In genomic region chr17:14297161-14297851, GRCh38 we compare ENCODE assay signal across 8 cellular contexts. TPM values are rescaled to one million over a fixed set of nuclear protein-coding genes. Genes with fewer than 3 reads are reported as not detected.
DNase-seq lines count a peak whose midpoint lies in the region; ATAC-seq, FAIRE-seq and TF ChIP-seq lines count a peak whose summit lies in the region.

No MANE protein-coding gene starts in this region.

- no peak overlapping the region for H3K9ac ChIP-seq in PC-3 (ENCODE audit: low read length)

- peak overlapping the region; percentile 64 for H3K4me3 ChIP-seq in PC-3 (ENCODE audit: low read length)
- peak overlapping the region; percentile 27 for H3K4me3 ChIP-seq in bronchial epithelial cell (ENCODE audit: low read depth, low read length)
- H3K4me3 ChIP-seq in lower lobe of right lung: peak overlapping the region; percentile 44
- peak overlapping the region in 3 of 4 donors; percentile 26 to 48 (median 44) for H3K4me3 ChIP-seq in upper lobe of left lung

- DNase-seq in EL (peak; percentile 81), PC-3 (peak; percentile 34), bronchial epithelial cell (ENCODE audit: low read depth) (no peak), lower lobe of right lung (peak; percentile 54), upper lobe of left lung (peak; percentile 33 to 89), NCI-H345 treated with DMSO at 0.1 percent for 48 hours (lab: John Stamatoyannopoulos, UW; ENCODE audit: unreplicated experiment) (no peak), midbrain (lab: John Stamatoyannopoulos, UW) (no peak)

- no peaks in the 10 kb centered on the region for H3K79me2 ChIP-seq in PC-3 (ENCODE audit: low read length)

- peak; percentile 46; the same call in 1 of the 2 replicates for TF ChIP-seq CTCF in PC-3 (conservative IDR thresholded peaks at IDR 0.05; ENCODE audit: low read depth, low read length)
- TF ChIP-seq CTCF in bronchial epithelial cell (IDR thresholded peaks at IDR 0.05; ENCODE audit: insufficient read depth, low read length, severe bottlenecking): peak; percentile 39
- peak; percentile 37 for TF ChIP-seq CTCF in lower lobe of right lung (IDR thresholded peaks at IDR 0.05)
- peak in 4 of 6 experiments; percentile 16 to 50 (median 36) for TF ChIP-seq CTCF in upper lobe of left lung (IDR thresholded peaks at IDR 0.05)

- no peak for TF ChIP-seq EP300 in upper lobe of left lung (IDR thresholded peaks at IDR 0.05)

- no peaks in the 10 kb centered on the region for H3K9me3 ChIP-seq in PC-3 (ENCODE audit: low read length)
- H3K9me3 ChIP-seq in lower lobe of right lung: no peaks in the 10 kb centered on the region
- no peaks in the 10 kb centered on the region for H3K9me3 ChIP-seq in upper lobe of left lung

- peak overlapping the region; percentile 70 for H2AFZ ChIP-seq in PC-3 (ENCODE audit: low read length)

- BruUV-seq in PC-3 (replicated peaks; lab: Mats Ljungman, UMichigan): no TSS peak

- no peak for TF ChIP-seq POLR2A in upper lobe of left lung (IDR thresholded peaks at IDR 0.05)

- no peak for FAIRE-seq in bronchial epithelial cell (lab: Jason Lieb, UNC)

- ATAC-seq in PC-3 (no peak), lower lobe of right lung (peak in 1 of 2 donors; percentile 28), upper lobe of left lung (ENCODE audit: low FRiP score in 2 of 2) (no peak), GM18868 (IDR thresholded peaks at IDR 0.05; ENCODE audit: unreplicated experiment) (no peak)

- POLR2A ChIA-PET in PC-3 (lab: Charles Lee; ENCODE audit: unreplicated experiment): no interaction called here

- CTCF ChIA-PET in PC-3 (lab: Charles Lee): no interaction called here

- peaks cover 29% of the 10 kb centered on the region for H3K4me1 ChIP-seq in PC-3 (ENCODE audit: insufficient read depth, low read length)
- H3K4me1 ChIP-seq in lower lobe of right lung: peaks cover 24% of the 10 kb centered on the region
- peaks cover 30 to 52% (median 45%) of the 10 kb centered on the region in 4 donors for H3K4me1 ChIP-seq in upper lobe of left lung

- no peaks in the 10 kb centered on the region for H3K9me2 ChIP-seq in PC-3 (replicated peaks; ENCODE audit: low read length)

- H3K27ac ChIP-seq in PC-3 (ENCODE audit: low read length) (no peak overlapping the region), lower lobe of right lung (no peak overlapping the region), upper lobe of left lung (no peak overlapping the region)

- WGBS in upper lobe of left lung, 2 donors: 2 to 9% methylated on average over 15 to 47 of the region's 63 CpGs

- H3K27me3 ChIP-seq in PC-3 (ENCODE audit: low read length): peaks cover 85% of the 10 kb centered on the region
- peaks cover 37% of the 10 kb centered on the region for H3K27me3 ChIP-seq in bronchial epithelial cell (ENCODE audit: control insufficient read depth, insufficient read depth, low read length)
- H3K27me3 ChIP-seq in lower lobe of right lung (ENCODE audit: low read depth): peaks cover 89% of the 10 kb centered on the region
- H3K27me3 ChIP-seq in upper lobe of left lung: peaks cover 0 to 54% (median 26%) of the 10 kb centered on the region in 4 donors

- no peaks in the 10 kb centered on the region for H4K20me1 ChIP-seq in PC-3 (ENCODE audit: low read length)

- intact Hi-C loops in PC-3 (cut with micrococcal nuclease): no loop called here
- intact Hi-C loops in lower lobe of right lung (cut with DNase I): no loop called here

- no peaks in the 10 kb centered on the region for H3F3A ChIP-seq in PC-3 (ENCODE audit: low read length, unreplicated experiment)

- H3K4me2 ChIP-seq in PC-3 (ENCODE audit: low read length): peak overlapping the region; percentile 86

- H3K36me3 ChIP-seq in PC-3 (ENCODE audit: low read depth, low read length): no peaks in the 10 kb centered on the region
- H3K36me3 ChIP-seq in bronchial epithelial cell (ENCODE audit: control insufficient read depth, insufficient read depth, low read length): no peaks in the 10 kb centered on the region
- no peaks in the 10 kb centered on the region for H3K36me3 ChIP-seq in lower lobe of right lung
- no peaks in the 10 kb centered on the region for H3K36me3 ChIP-seq in upper lobe of left lung

RNA-seq across cellular contexts. Expression of gene HS3ST3B1, which starts 3.6 kb away (rescaled TPM):
- total RNA-seq in PC-3 (2014; rRNA removed): 0.33 and 0.52 TPM in 2 replicates
- total RNA-seq in bronchial epithelial cell: 0.26 and 0.53 TPM in 2 replicates
- total RNA-seq in lower lobe of right lung: 3.4 TPM
- total RNA-seq in upper lobe of left lung: 1 to 10 TPM; 2.7 to 7.2 (median 4.3) TPM

Comparison
In these comparisons a context has a peak if more than half of its experiments do, and no peak if none do; other contexts are left out.
1. DNase-seq: peak in EL (single experiment), PC-3 (single experiment), lower lobe of right lung (single experiment) and upper lobe of left lung (2 of 2); none in bronchial epithelial cell (single experiment), NCI-H345 treated with DMSO at 0.1 percent for 48 hours (single experiment) and midbrain (single experiment).
2. Peak in every context shown above with its lines, with median percentiles within 50 percentile points of each other: H3K4me3 ChIP-seq and CTCF ChIP-seq.